In genomic region chr22:47356433-47357011, GRCh38 we compare ENCODE assay signal across 19 cellular contexts.
"Had no signal": no experiment of that assay in that cellular context is flagged by ENCODE, and none has a peak within 500 bp of the region (broad histone marks: within the 10 kb centered on the region; RNA-seq: fewer than 3 reads in every experiment).

No MANE protein-coding gene starts in this region.

- ATAC-seq: activated CD8-positive, alpha-beta T cell treated with anti-CD3 and anti-CD28 coated beads for 36 hours; activated T-cell treated with anti-CD3 and anti-CD28 coated beads, Interleukin-2, amount 50 U/mL, for 4 hours; gastroesophageal sphincter; mucosa of descending colon; upper lobe of right lung; WTC11 had no signal

- H3K4me1 Mint-ChIP-seq: activated naive CD4-positive, alpha-beta T cell treated with anti-CD3 and anti-CD28 coated beads, Interleukin-2, amount 10 ng/mL, durations not matched to agents 7 days and 5 days; naive B cell; stimulated activated naive B cell treated with anti-CD40 and anti-IgM and Interleukin-4, amounts not matched to agents 10 μg/mL and 1 μg/mL and 100 μg/mL, for 72 hours; WTC11 had no signal

- H3K27ac Mint-ChIP-seq: activated CD8-positive, alpha-beta T cell treated with anti-CD3 and anti-CD28 coated beads for 36 hours; activated naive CD4-positive, alpha-beta T cell treated with anti-CD3 and anti-CD28 coated beads, Interleukin-2, amount 10 ng/mL, durations not matched to agents 7 days and 5 days; activated T-helper 2 cell treated with anti-CD3 and anti-CD28 coated beads, Interferon-gamma antibody, Interleukin-2, Interleukin-4, amounts not matched to agents 10 μg/mL and 5 μg/mL and 100 μg/mL, durations not matched to agents 14 hours and 24 hours and 36 hours; naive B cell; stimulated activated naive B cell treated with anti-CD40 and anti-IgM and Interleukin-4, amounts not matched to agents 10 μg/mL and 1 μg/mL and 100 μg/mL, for 72 hours; WTC11 had no signal

- DNase-seq: activated CD8-positive, alpha-beta T cell treated with anti-CD3 and anti-CD28 coated beads for 36 hours; activated naive CD4-positive, alpha-beta T cell treated with anti-CD3 and anti-CD28 coated beads, Interleukin-2, amount 10 ng/mL, durations not matched to agents 7 days and 5 days; activated T-cell treated with anti-CD3 and anti-CD28 coated beads, Interleukin-2, amount 50 U/mL, for 4 hours; amygdala; cerebellar nuclear complex; cortex of kidney; mesenchymal stem cell; mucosa of descending colon; naive B cell; nucleus accumbens; sigmoid colon; stimulated activated CD4-positive, alpha-beta T cell treated with anti-CD3 and anti-CD28 coated beads, Interleukin-2, amount 100 ng/mL, for 48 hours; stimulated activated CD8-positive, alpha-beta memory T cell treated with anti-CD3 and anti-CD28 coated beads, Interleukin-4, amount 100 ng/mL, for 48 hours; stimulated activated naive B cell treated with anti-CD40 and anti-IgM and Interleukin-4, amounts not matched to agents 10 μg/mL and 1 μg/mL and 100 μg/mL, for 72 hours; T-helper 9 cell; upper lobe of right lung had no signal

- H3K9me3 Mint-ChIP-seq: activated CD8-positive, alpha-beta T cell treated with anti-CD3 and anti-CD28 coated beads for 36 hours had no signal

- H3K36me3 Mint-ChIP-seq: activated naive CD4-positive, alpha-beta T cell treated with anti-CD3 and anti-CD28 coated beads, Interleukin-2, amount 10 ng/mL, durations not matched to agents 7 days and 5 days; naive B cell had no signal

- H3K4me3 Mint-ChIP-seq: activated CD8-positive, alpha-beta T cell treated with anti-CD3 and anti-CD28 coated beads for 36 hours; activated naive CD4-positive, alpha-beta T cell treated with anti-CD3 and anti-CD28 coated beads, Interleukin-2, amount 10 ng/mL, durations not matched to agents 7 days and 5 days; activated T-cell treated with anti-CD3 and anti-CD28 coated beads, Interleukin-2, amount 50 U/mL, for 4 hours; naive B cell; stimulated activated naive B cell treated with anti-CD40 and anti-IgM and Interleukin-4, amounts not matched to agents 10 μg/mL and 1 μg/mL and 100 μg/mL, for 72 hours; WTC11 had no signal

- H3K27me3 Mint-ChIP-seq: activated naive CD4-positive, alpha-beta T cell treated with anti-CD3 and anti-CD28 coated beads, Interleukin-2, amount 10 ng/mL, durations not matched to agents 7 days and 5 days had no signal
